ENCODE assay signal across 16 cellular contexts in genomic region chr7:128741491-128741890, GRCh38. TPM values are rescaled to one million over a fixed set of nuclear protein-coding genes. Genes with fewer than 3 reads are reported as not detected.
DNase-seq lines count a peak whose midpoint lies in the region; ATAC-seq and TF ChIP-seq lines count a peak whose summit lies in the region.
"Had no signal": no experiment of that assay in that cellular context is flagged by ENCODE, and none has a peak within 500 bp of the region (broad histone marks: within the 10 kb centered on the region; RNA-seq: fewer than 3 reads in every experiment).

No MANE protein-coding gene starts in this region.

- H3K27me3 ChIP-seq in SK-N-SH (ENCODE audit: insufficient read depth) (no peaks in the 10 kb centered on the region), stomach smooth muscle (ENCODE audit: control insufficient read depth in 1 of 2, insufficient read depth in 2 of 2, low read length in 2 of 2) (no peaks in the 10 kb centered on the region)
- H3K27me3 ChIP-seq: upper lobe of right lung had no signal

- peaks cover 68% of the 10 kb centered on the region for H4K20me1 ChIP-seq in SK-N-SH (ENCODE audit: insufficient read depth)

- H3K36me3 Mint-ChIP-seq in activated T-helper 17 cell treated with anti-CD3 and anti-CD28 coated beads, Interleukin-2, amount 50 U/mL, for 72 hours (ENCODE audit: low read depth): peaks cover 24% of the 10 kb centered on the region
- H3K36me3 Mint-ChIP-seq in immature natural killer cell: peaks cover 0 to 4% (median 0%) of the 10 kb centered on the region in 3 donors
- H3K36me3 Mint-ChIP-seq in T-helper 17 cell (ENCODE audit: low read depth): peaks cover 2% of the 10 kb centered on the region

- peaks cover 24% of the 10 kb centered on the region for H3K4me1 Mint-ChIP-seq in activated T-helper 17 cell treated with anti-CD3 and anti-CD28 coated beads, Interleukin-2, amount 50 U/mL, for 72 hours
- H3K4me1 Mint-ChIP-seq in immature natural killer cell (peaks cover 30 to 55% of the 10 kb centered on the region in 2 donors), T-helper 17 cell (peaks cover 38% of the 10 kb centered on the region)

- no peaks in the 10 kb centered on the region for H3K9me3 Mint-ChIP-seq in activated T-helper 17 cell treated with anti-CD3 and anti-CD28 coated beads, Interleukin-2, amount 50 U/mL, for 72 hours
- H3K9me3 Mint-ChIP-seq in immature natural killer cell: no peaks in the 10 kb centered on the region
- H3K9me3 Mint-ChIP-seq: activated naive CD8-positive, alpha-beta T cell treated with anti-CD3 and anti-CD28 coated beads, Interleukin-2, amount 50 U/mL, for 24 hours; effector memory CD8-positive, alpha-beta T cell; T-cell had no signal

- H3K9ac ChIP-seq in SK-N-SH (peak overlapping the region; percentile 1; the same call in 1 of the 2 replicates), stomach smooth muscle (ENCODE audit: low read length in 2 of 2) (no peak overlapping the region)

- H3K9me3 ChIP-seq in SK-N-SH (no peaks in the 10 kb centered on the region), stomach smooth muscle (ENCODE audit: control insufficient read depth in 2 of 2, low read length in 2 of 2) (no peaks in the 10 kb centered on the region), T-helper 17 cell (ENCODE audit: control insufficient read depth, low read length, poor library complexity, severe bottlenecking) (no peaks in the 10 kb centered on the region)
- H3K9me3 ChIP-seq: upper lobe of right lung had no signal

- POLR2A ChIA-PET in SK-N-SH (lab: Yijun Ruan, JAX): interaction anchor here (1.6 to 2.2 kb wide), 2 partner anchors 10 to 50 kb away, joined by 4 to 6 read pairs; partner anchors contain the start of gene CCDC136

- H3K27ac ChIP-seq in SK-N-SH (ENCODE audit: low read depth in 2 of 2, low read length in 1 of 2) (peak overlapping the region in 1 of 2 experiments; percentile 0; a peak in 1 of 4 replicates), stomach smooth muscle (ENCODE audit: low read length) (no peak overlapping the region)
- H3K27ac ChIP-seq: 22Rv1, upper lobe of right lung had no signal

- 0 out of 4 replicates have a peak overlapping the region, but pooled peaks have one; percentile 81 to 85 for H3K4me3 ChIP-seq in SK-N-SH (ENCODE audit: low read depth in 2 of 2, low read length in 1 of 2)
- peak overlapping the region; percentile 41 to 99 for H3K4me3 ChIP-seq in stomach smooth muscle (ENCODE audit: low read length in 2 of 2)

- H3K4me3 Mint-ChIP-seq in activated T-helper 17 cell treated with anti-CD3 and anti-CD28 coated beads, Interleukin-2, amount 50 U/mL, for 72 hours: peak overlapping the region; percentile 93
- H3K4me3 Mint-ChIP-seq in immature natural killer cell (no peak overlapping the region), T-helper 17 cell (no peak overlapping the region)
- H3K4me3 Mint-ChIP-seq: activated CD8-positive, alpha-beta T cell treated with anti-CD3 and anti-CD28 coated beads, Interleukin-2, amount 10 ng/mL, durations not matched to agents 7 days and 5 days; activated naive CD8-positive, alpha-beta T cell treated with anti-CD3 and anti-CD28 coated beads, Interleukin-2, amount 50 U/mL, for 24 hours; effector memory CD8-positive, alpha-beta T cell had no signal

- WGBS in SK-N-SH (ENCODE audit: low lambda C conversion rate): 81% methylated on average over 3 of the region's 3 CpGs

- H3K36me3 ChIP-seq in SK-N-SH (replicated peaks in 1 of 2; ENCODE audit: control insufficient read depth in 1 of 2, insufficient read depth in 2 of 2, low read length in 1 of 2) (peaks cover 0 to 32% of the 10 kb centered on the region in 2 experiments), stomach smooth muscle (ENCODE audit: control insufficient read depth in 2 of 2, insufficient read depth in 2 of 2, low read length in 2 of 2) (no peaks in the 10 kb centered on the region)
- H3K36me3 ChIP-seq: upper lobe of right lung had no signal

- no peak for TF ChIP-seq CTCF in SK-N-SH (IDR thresholded peaks at IDR 0.05)

- H3K27me3 Mint-ChIP-seq in activated T-helper 17 cell treated with anti-CD3 and anti-CD28 coated beads, Interleukin-2, amount 50 U/mL, for 72 hours: no peaks in the 10 kb centered on the region
- H3K27me3 Mint-ChIP-seq in immature natural killer cell (ENCODE audit: low read depth in 3 of 3) (peaks cover 7 to 13% (median 10%) of the 10 kb centered on the region in 3 donors), T-helper 17 cell (peaks cover 4% of the 10 kb centered on the region)
- H3K27me3 Mint-ChIP-seq: activated naive CD8-positive, alpha-beta T cell treated with anti-CD3 and anti-CD28 coated beads, Interleukin-2, amount 50 U/mL, for 24 hours; effector memory CD8-positive, alpha-beta T cell; T-cell had no signal

- CTCF ChIA-PET in SK-N-SH (lab: Yijun Ruan, JAX): interaction anchor here (0.7 to 5.1 kb wide), 8 partner anchors 10 to 360 kb away, joined by 3 to 31 read pairs (median 4); partner anchors contain the start of gene GARIN1A

- DNase-seq in SK-N-SH (no peak), immature natural killer cell (no peak), HuH-7.5 (ENCODE audit: low spot score) (no peak), SW480 (ENCODE audit: low spot score) (no peak), T-helper 17 cell (no peak)
- DNase-seq: activated CD8-positive, alpha-beta T cell treated with anti-CD3 and anti-CD28 coated beads, Interleukin-2, amount 10 ng/mL, durations not matched to agents 7 days and 5 days; activated naive CD8-positive, alpha-beta T cell treated with anti-CD3 and anti-CD28 coated beads, Interleukin-2, amount 50 U/mL, for 24 hours; effector memory CD8-positive, alpha-beta T cell; NCI-H524; T-cell; upper lobe of right lung had no signal

- H3K4me2 ChIP-seq in SK-N-SH: peak overlapping the region; percentile 82

- no peak for TF ChIP-seq EP300 in SK-N-SH (IDR thresholded peaks at IDR 0.05; ENCODE audit: borderline replicate concordance in 1 of 2, low read depth in 1 of 2, low read length in 1 of 2)

- peaks cover 18 to 28% of the 10 kb centered on the region in 2 experiments; a peak in 3 of 4 replicates for H3K4me1 ChIP-seq in SK-N-SH (ENCODE audit: control insufficient read depth in 1 of 2, insufficient read depth in 2 of 2, low read depth in 1 of 2, low read length in 1 of 2)
- H3K4me1 ChIP-seq in stomach smooth muscle (ENCODE audit: control insufficient read depth, insufficient read depth, low read length): peaks cover 20% of the 10 kb centered on the region

- TF ChIP-seq RAD21 in SK-N-SH (IDR thresholded peaks at IDR 0.05; ENCODE audit: low read length): no peak

- ATAC-seq in SK-N-SH treated with all-trans-retinoic acid at 6 μM for 48 hours (no peak), T-helper 17 cell (no peak)
- ATAC-seq in activated T-helper 17 cell treated with anti-CD3 and anti-CD28 coated beads, Interleukin-2, amount 50 U/mL, for 72 hours (replicated peaks): no peak
- ATAC-seq: activated CD8-positive, alpha-beta T cell treated with anti-CD3 and anti-CD28 coated beads, Interleukin-2, amount 10 ng/mL, durations not matched to agents 7 days and 5 days; activated naive CD8-positive, alpha-beta T cell treated with anti-CD3 and anti-CD28 coated beads, Interleukin-2, amount 50 U/mL, for 24 hours; effector memory CD8-positive, alpha-beta T cell; T-cell; upper lobe of right lung had no signal

- peaks cover 74% of the 10 kb centered on the region for H3K79me2 ChIP-seq in SK-N-SH (ENCODE audit: insufficient read depth)

- H3F3A ChIP-seq in SK-N-SH (replicated peaks; ENCODE audit: insufficient read depth): peaks cover 37% of the 10 kb centered on the region

- H3K9me2 ChIP-seq in SK-N-SH: no peaks in the 10 kb centered on the region

- H3K27ac Mint-ChIP-seq in activated T-helper 17 cell treated with anti-CD3 and anti-CD28 coated beads, Interleukin-2, amount 50 U/mL, for 72 hours: no peak overlapping the region
- peak overlapping the region in 5 of 6 donors; percentile 0 to 53 (median 9) for H3K27ac Mint-ChIP-seq in immature natural killer cell
- no peak overlapping the region for H3K27ac Mint-ChIP-seq in T-helper 17 cell
- H3K27ac Mint-ChIP-seq: activated CD8-positive, alpha-beta T cell treated with anti-CD3 and anti-CD28 coated beads, Interleukin-2, amount 10 ng/mL, durations not matched to agents 7 days and 5 days; activated naive CD8-positive, alpha-beta T cell treated with anti-CD3 and anti-CD28 coated beads, Interleukin-2, amount 50 U/mL, for 24 hours; effector memory CD8-positive, alpha-beta T cell had no signal

- H2AFZ ChIP-seq in SK-N-SH (ENCODE audit: low read depth): no peak overlapping the region

TF ChIP-seq in SK-N-SH, 30 proteins besides CTCF, POLR2A, EP300 and RAD21 (continues in another document):
- TF ChIP-seq TEAD4 (IDR thresholded peaks at IDR 0.05; ENCODE audit: borderline replicate concordance, insufficient read depth): no peak

RNA-seq across cellular contexts. Expression of gene CALU, which starts 2.3 kb away (rescaled TPM):
- polyA plus RNA-seq in SK-N-SH (2012; rRNA removed) (195 and 294 TPM in 2 replicates), immature natural killer cell (10 to 100 TPM; 26.6 to 49.3 (median 45.9) TPM)
- 313 and 373 TPM in 2 replicates for polyA plus RNA-seq in SK-N-SH (2012; cell fraction: cytosol; rRNA removed)
- 64.7 and 168 TPM in 2 replicates for polyA plus RNA-seq in SK-N-SH (2012; cell fraction: nucleus; rRNA removed)
- total RNA-seq in activated T-helper 17 cell treated with anti-CD3 and anti-CD28 coated beads, Interleukin-2, amount 50 U/mL, for 72 hours: 10 to 100 TPM; 27.5 to 41.7 TPM
- total RNA-seq in T-helper 17 cell: 10 to 100 TPM; 19.9 to 28.1 TPM

RNA-seq across cellular contexts. Expression of gene OPN1SW, which starts 34.1 kb away (rescaled TPM):
- polyA plus RNA-seq in SK-N-SH (2012; rRNA removed) (0.05 TPM in 1 of 2 replicates, not detected in the other), immature natural killer cell (not detected)
- 0.05 TPM in 1 of 2 replicates, not detected in the other for polyA plus RNA-seq in SK-N-SH (2012; cell fraction: cytosol; rRNA removed)
- 0.06 and 0.13 TPM in 2 replicates for polyA plus RNA-seq in SK-N-SH (2012; cell fraction: nucleus; rRNA removed)
- not detected for total RNA-seq in activated T-helper 17 cell treated with anti-CD3 and anti-CD28 coated beads, Interleukin-2, amount 50 U/mL, for 72 hours
- not detected for total RNA-seq in T-helper 17 cell
- total RNA-seq: activated CD8-positive, alpha-beta T cell treated with anti-CD3 and anti-CD28 coated beads, Interleukin-2, amount 10 ng/mL, durations not matched to agents 7 days and 5 days; posterior vena cava; T-cell; upper lobe of right lung had no signal

RNA-seq across cellular contexts. Expression of gene CCDC136, which starts 50.3 kb away (rescaled TPM):
- polyA plus RNA-seq in SK-N-SH (2012; rRNA removed) (48.4 and 65.3 TPM in 2 replicates), immature natural killer cell (1 to 10 TPM in 1 of 3 donors, under 1 TPM in 1, not detected in 1; 0.24 to 2.6 TPM)
- polyA plus RNA-seq in SK-N-SH (2012; cell fraction: cytosol; rRNA removed): 25.5 and 27.5 TPM in 2 replicates
- polyA plus RNA-seq in SK-N-SH (2012; cell fraction: nucleus; rRNA removed): 197 and 232 TPM in 2 replicates
- 10 to 100 TPM; 11.7 to 15.4 TPM for total RNA-seq in activated T-helper 17 cell treated with anti-CD3 and anti-CD28 coated beads, Interleukin-2, amount 50 U/mL, for 72 hours
- 1 to 10 TPM; 7.5 to 7.7 TPM for total RNA-seq in T-helper 17 cell

Comparison
In these comparisons a context has a peak if more than half of its experiments do, and no peak if none do; other contexts are left out.
1. H3K27ac Mint-ChIP-seq: peak in immature natural killer cell (5 of 6); none in activated T-helper 17 cell treated with anti-CD3 and anti-CD28 coated beads, Interleukin-2, amount 50 U/mL, for 72 hours (single experiment) and T-helper 17 cell (single experiment).